ENCODE assay signal across 8 cellular contexts in the genomic region with DNA sequence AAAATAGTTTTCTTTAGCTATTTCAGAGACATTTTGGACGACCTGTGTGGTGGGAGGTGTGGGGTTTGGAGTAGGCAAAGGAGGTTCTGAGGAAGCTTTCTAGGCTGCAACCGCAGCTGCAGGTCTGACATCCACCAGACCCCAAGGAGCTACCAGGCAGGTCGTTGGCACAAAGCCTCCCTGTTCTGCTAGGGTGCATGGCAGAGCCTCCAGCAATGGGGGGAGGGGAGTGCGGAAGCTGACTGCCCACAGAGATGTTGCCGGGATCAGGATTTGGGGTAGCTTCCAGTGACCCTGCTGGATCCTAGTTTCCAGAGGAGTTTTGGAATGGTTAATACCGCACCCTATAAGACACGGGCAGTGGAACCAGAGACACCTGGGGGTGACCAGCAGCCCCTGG. TPM values are rescaled to one million over a fixed set of nuclear protein-coding genes. Genes with fewer than 3 reads are reported as not detected.
DNase-seq lines count a peak whose midpoint lies in the region; TF ChIP-seq lines count a peak whose summit lies in the region.

No MANE protein-coding gene starts in this region.

- H3K9me3 ChIP-seq in Caco-2 (no peaks in the 10 kb centered on the region), esophagus (ENCODE audit: control insufficient read depth in 2 of 2, insufficient read depth in 1 of 2, low read depth in 1 of 2, low read length in 1 of 2) (no peaks in the 10 kb centered on the region), osteoblast (ENCODE audit: low read depth, low read length) (no peaks in the 10 kb centered on the region)

- H3K9me3 Mint-ChIP-seq in Caco-2 (ENCODE audit: unreplicated experiment) = no peaks in the 10 kb centered on the region

- H3K27ac ChIP-seq in esophagus (ENCODE audit: low read depth in 2 of 2, low read length in 1 of 2) (no peak overlapping the region), osteoblast (ENCODE audit: low read depth, low read length) (peak overlapping the region; percentile 3)

- H3K36me3 ChIP-seq in Caco-2 (ENCODE audit: control insufficient read depth, insufficient read depth, low read length) (no peaks in the 10 kb centered on the region), esophagus (ENCODE audit: control insufficient read depth in 2 of 2, insufficient read depth in 2 of 2, low read length in 1 of 2) (no peaks in the 10 kb centered on the region), osteoblast (ENCODE audit: insufficient read depth, low read length) (no peaks in the 10 kb centered on the region)

- peaks cover 3% of the 10 kb centered on the region for H4K20me1 ChIP-seq in osteoblast (ENCODE audit: insufficient read depth, low read length)

- H3K27me3 ChIP-seq in Caco-2 (replicated peaks; ENCODE audit: control insufficient read depth, insufficient read depth, low read length) (no peaks in the 10 kb centered on the region), esophagus (ENCODE audit: control insufficient read depth in 1 of 2, insufficient read depth in 2 of 2, low read length in 2 of 2) (peaks cover 0 to 4% of the 10 kb centered on the region in 2 donors), osteoblast (ENCODE audit: insufficient read depth, low read length) (no peaks in the 10 kb centered on the region)

- H3K36me3 Mint-ChIP-seq in Caco-2 (ENCODE audit: insufficient read depth, unreplicated experiment) = no peaks in the 10 kb centered on the region

- H3K27me3 Mint-ChIP-seq in Caco-2 (ENCODE audit: insufficient read depth, unreplicated experiment) = no peaks in the 10 kb centered on the region

- no peaks in the 10 kb centered on the region for H3K4me1 Mint-ChIP-seq in Caco-2 (ENCODE audit: low read depth, unreplicated experiment)

- CTCF ChIA-PET in Caco-2 (lab: Charles Lee) = interaction anchor here (0.9 to 2.7 kb wide), 4 partner anchors 10 to 158 kb away, joined by 3 to 11 read pairs (median 7); no protein-coding TSS in a partner anchor

- POLR2A ChIA-PET in Caco-2 (lab: Charles Lee) = interaction anchor here (0.5 to 0.7 kb wide), 3 partner anchors 18 to 120 kb away, joined by 3 to 11 read pairs (median 4); no protein-coding TSS in a partner anchor

- DNase-seq in Caco-2 (no peak), NCI-H69 (lab: John Stamatoyannopoulos, UW) (peak; percentile 42), osteoblast (ENCODE audit: insufficient read length, low spot score, missing footprints) (peak; percentile 64), NCI-H1694 treated with DMSO at 0.1 percent for 48 hours (lab: John Stamatoyannopoulos, UW) (no peak), COR-L47 (lab: John Stamatoyannopoulos, UW) (no peak), NCI-H1436 (lab: John Stamatoyannopoulos, UW) (no peak)
- no peak for DNase-seq in effector CD4-positive, alpha-beta T cell

- peak overlapping the region; percentile 93 for H3K4me2 ChIP-seq in osteoblast (ENCODE audit: insufficient read depth, low read length)

- H3K4me3 ChIP-seq in Caco-2 (ENCODE audit: low read depth, low read length) = peak overlapping the region; percentile 81
- H3K4me3 ChIP-seq in esophagus (ENCODE audit: low read depth in 1 of 2, low read length in 2 of 2) = peak overlapping the region; percentile 54 to 59
- peak overlapping the region; percentile 78 for H3K4me3 ChIP-seq in osteoblast (ENCODE audit: insufficient read depth, low read length)

- peaks cover 30% of the 10 kb centered on the region for H3K4me1 ChIP-seq in Caco-2
- H3K4me1 ChIP-seq in esophagus (ENCODE audit: control insufficient read depth in 2 of 2, insufficient read depth in 2 of 2, low read length in 1 of 2) = peaks cover 0 to 7% of the 10 kb centered on the region in 2 donors
- H3K4me1 ChIP-seq in osteoblast (ENCODE audit: insufficient read depth, low read length) = peaks cover 8% of the 10 kb centered on the region

- intact Hi-C loops in Caco-2 (cut with micrococcal nuclease; ENCODE audit: unreplicated experiment) = loop anchor here (2.0 to 5.0 kb wide), 2 partner anchors 20 to 48 kb away; no protein-coding TSS in a partner anchor

- peak overlapping the region; percentile 89 for H3K4me3 Mint-ChIP-seq in Caco-2 (ENCODE audit: unreplicated experiment)

- TF ChIP-seq CTCF in Caco-2 (IDR thresholded peaks at IDR 0.05; ENCODE audit: insufficient read depth in 1 of 2, low read depth in 1 of 2, low read length in 1 of 2, severe bottlenecking in 1 of 2, unreplicated experiment in 1 of 2) (no peak), osteoblast (IDR thresholded peaks at IDR 0.05; ENCODE audit: extremely low read depth, low read depth, low read length) (no peak)

- 6 to 9% methylated on average over 7 of the region's 7 CpGs for WGBS in esophagus, 2 donors

- peaks cover 28% of the 10 kb centered on the region for H3K79me2 ChIP-seq in osteoblast (ENCODE audit: insufficient read depth, low read length)

- H3K27ac Mint-ChIP-seq in Caco-2 (ENCODE audit: unreplicated experiment) = peak overlapping the region; percentile 69

- BruUV-seq in Caco-2 (replicated peaks; lab: Mats Ljungman, UMichigan) = no TSS peak

- H2AFZ ChIP-seq in osteoblast (ENCODE audit: low read length) = peak overlapping the region; percentile 84

RNA-seq across cellular contexts. Expression of a gene that starts 58.4 kb away (rescaled TPM):
- total RNA-seq in Caco-2 (2022) (45.3 and 46.7 TPM in 2 replicates), osteoblast (2.7 and 2.9 TPM in 2 replicates)
- polyA plus RNA-seq in esophagus = 1 to 10 TPM; 3.6 to 5.1 TPM

Comparison
In these comparisons a context has a peak if more than half of its experiments do, and no peak if none do; other contexts are left out.
1. DNase-seq: peak in NCI-H69 (single experiment) and osteoblast (single experiment); none in Caco-2 (0 of 2), effector CD4-positive, alpha-beta T cell (single experiment), NCI-H1694 treated with DMSO at 0.1 percent for 48 hours (single experiment), COR-L47 (single experiment) and NCI-H1436 (single experiment).
2. RNA of a gene that starts 58.4 kb away (total RNA-seq): 45.3 to 46.7 TPM in Caco-2; 2.7 to 2.9 TPM in osteoblast; every median in the first group is over 10 times any median in the second.
3. Peak in every context shown above with its lines, with median percentiles within 50 percentile points of each other: H3K4me3 ChIP-seq.